In genomic region chr1:114581335-114582287, GRCh38 we compare ENCODE assay signal across 8 cellular contexts. TPM values are rescaled to one million over a fixed set of nuclear protein-coding genes. Genes with fewer than 3 reads are reported as not detected.
A peak's percentile ranks its signal among the peaks of the same experiment; 100 is the strongest.
DNase-seq lines count a peak whose midpoint lies in the region; ATAC-seq, FAIRE-seq and TF ChIP-seq lines count a peak whose summit lies in the region.

BCAS2 (minus strand) TSS chr1:114581615; CDS start chr1:114581591, 24 bp downstream.

- peak within 1 kb of the TSS; percentile 96 for H3K27ac Mint-ChIP-seq in chondrocyte (ENCODE audit: unreplicated experiment)

- peak; percentile 95 for TF ChIP-seq POLR2A in GM19193 (IDR thresholded peaks at IDR 0.05; ENCODE audit: extremely low read depth, insufficient read depth, insufficient read length)

- H3K9me3 ChIP-seq in kidney (ENCODE audit: control insufficient read depth in 1 of 2, low read length in 2 of 2), result no peaks in the 10 kb centered on the region

- no peaks in the 10 kb centered on the region for H3K27me3 Mint-ChIP-seq in chondrocyte (ENCODE audit: low read depth)

- peak within 1 kb of the TSS; percentile 56 to 74 for H3K27ac ChIP-seq in kidney (ENCODE audit: low read depth in 2 of 2, low read length in 2 of 2)

- peak; percentile 95 for DNase-seq in AML-193 (lab: John Stamatoyannopoulos, UW)
- peak; percentile 96 for DNase-seq in NCI-H510A treated with DMSO at 0.1 percent for 48 hours (lab: John Stamatoyannopoulos, UW)
- DNase-seq in activated CD4-positive, alpha-beta T cell treated with anti-CD3 and anti-CD28 coated beads for 24 hours (ENCODE audit: low read depth in 2 of 2), result peak; percentile 83 to 90
- peak; percentile 96 for DNase-seq in chondrocyte (ENCODE audit: low spot score)
- peak; percentile 98 for DNase-seq in kidney
- DNase-seq in stimulated activated CD4-positive, alpha-beta T cell treated with anti-CD3 and anti-CD28 coated beads, Interleukin-15, amount 100 ng/mL, for 24 hours, result peak; percentile 96

- peak within 1 kb of the TSS; percentile 91 for H3K4me3 Mint-ChIP-seq in chondrocyte (ENCODE audit: unreplicated experiment)

- peak; percentile 12 for TF ChIP-seq CTCF in chondrocyte (IDR thresholded peaks at IDR 0.05)
- no peak for TF ChIP-seq CTCF in kidney (IDR thresholded peaks at IDR 0.05; ENCODE audit: borderline replicate concordance, extremely low read depth, insufficient read depth)

- intact Hi-C loops in kidney (cut with DNase I), result no loop called here

- ATAC-seq in HG03439 (IDR thresholded peaks at IDR 0.05; ENCODE audit: unreplicated experiment), result peak; percentile 99

- H3K36me3 Mint-ChIP-seq in chondrocyte (ENCODE audit: low read depth), result peaks cover 4% of the 10 kb centered on the region

- H3K9ac ChIP-seq in kidney (ENCODE audit: low read length in 2 of 2), result peak within 1 kb of the TSS; percentile 58 to 88

- no peaks in the 10 kb centered on the region for H3K9me3 Mint-ChIP-seq in chondrocyte (ENCODE audit: low read depth)

- peak; percentile 99 for FAIRE-seq in kidney (lab: Jason Lieb, UNC)

- H3K4me3 ChIP-seq in kidney (ENCODE audit: low read length in 2 of 2), result peak within 1 kb of the TSS; percentile 80 to 84

- H3K4me1 ChIP-seq in kidney (ENCODE audit: control insufficient read depth in 1 of 2, insufficient read depth in 1 of 2, low read depth in 1 of 2, low read length in 2 of 2), result peaks cover 7% of the 10 kb centered on the region in 2 donors

- H3K36me3 ChIP-seq in kidney (ENCODE audit: control insufficient read depth in 1 of 2, insufficient read depth in 2 of 2, low read length in 2 of 2), result peaks cover 3 to 18% of the 10 kb centered on the region in 2 donors

- peaks cover 41% of the 10 kb centered on the region for H3K4me1 Mint-ChIP-seq in chondrocyte (ENCODE audit: low read depth)

RNA-seq across cellular contexts. Expression of gene BCAS2, which starts in this region (rescaled TPM):
- total RNA-seq in chondrocyte (36.0 to 42.3 TPM (median 38.4 TPM) in 3 replicates), kidney (37.2 TPM)
- 51.4 TPM for polyA plus RNA-seq in kidney (ENCODE audit: insufficient read depth, low read depth, low replicate concordance)

Comparison
In these comparisons a context has a peak if more than half of its experiments do, and no peak if none do; other contexts are left out.
1. Peak in every context shown above with its lines: DNase-seq, ATAC-seq, H3K4me3 ChIP-seq and H3K27ac ChIP-seq.